In the genomic region with DNA sequence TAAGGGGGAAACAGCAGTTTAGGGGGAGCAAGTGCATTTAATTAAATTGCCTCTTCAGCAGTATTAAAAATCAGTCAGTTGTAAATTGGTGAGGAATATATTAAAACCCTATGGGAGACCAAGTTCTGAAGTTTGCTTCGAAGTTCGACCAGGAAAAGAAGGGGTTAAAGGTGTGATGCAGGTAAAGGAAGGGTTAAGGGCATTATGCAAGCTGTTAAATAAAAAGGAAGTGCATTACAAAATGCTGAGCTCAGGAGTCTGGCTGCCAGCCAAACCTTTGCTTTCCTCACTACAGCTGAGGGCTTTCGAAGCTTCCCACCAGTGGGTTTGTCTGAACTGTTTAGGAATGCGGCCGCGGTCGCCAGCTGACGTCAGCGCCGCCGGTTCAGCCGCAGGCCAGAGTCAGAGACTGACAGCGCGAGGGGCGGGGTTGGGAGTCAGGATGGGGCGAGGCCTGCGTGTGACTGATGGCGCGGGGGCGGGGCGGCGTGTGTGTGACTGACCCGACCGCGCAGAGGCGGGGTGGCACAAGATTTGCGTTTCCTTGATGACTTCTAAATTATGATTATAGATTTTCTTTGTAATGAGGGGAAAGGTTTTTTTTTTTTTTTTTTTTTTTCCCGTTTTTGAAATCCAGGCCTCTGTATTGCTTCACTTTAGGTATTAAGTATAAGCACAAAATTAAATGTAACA, we compare ENCODE assay signal across 8 cellular contexts.
DNase-seq lines count a peak whose midpoint lies in the region; ATAC-seq, FAIRE-seq and TF ChIP-seq lines count a peak whose summit lies in the region.

No MANE protein-coding gene starts in this region.

- peaks cover 27% of the 10 kb centered on the region for H3K4me1 ChIP-seq in astrocyte (ENCODE audit: insufficient read depth, low read length)

- FAIRE-seq in astrocyte (lab: Jason Lieb, UNC), result peak; percentile 71

- H3K27ac ChIP-seq in astrocyte (ENCODE audit: low read depth, low read length), result peak overlapping the region; percentile 97

- H3K4me1 Mint-ChIP-seq in astrocyte (ENCODE audit: low read depth, unreplicated experiment) (peaks cover 49% of the 10 kb centered on the region), progenitor cell of endocrine pancreas (ENCODE audit: low read depth) (peaks cover 25% of the 10 kb centered on the region)

- TF ChIP-seq CTCF in astrocyte (IDR thresholded peaks at IDR 0.05; ENCODE audit: insufficient read depth, low read depth, low read length) (no peak), progenitor cell of endocrine pancreas (IDR thresholded peaks at IDR 0.05; ENCODE audit: unreplicated experiment) (no peak)

- peaks cover 80% of the 10 kb centered on the region for H3K79me2 ChIP-seq in astrocyte (ENCODE audit: insufficient read depth, low read length)

- DNase-seq in NCI-H2029 treated with DMSO at 0.1 percent for 48 hours (lab: John Stamatoyannopoulos, UW) (peak; percentile 95), T-helper 22 cell (ENCODE audit: low read depth) (peak; percentile 98), astrocyte (ENCODE audit: low read depth) (peak; percentile 99), left ventricle myocardium superior (peak; percentile 100), progenitor cell of endocrine pancreas (ENCODE audit: low spot score, unreplicated experiment) (peak; percentile 93), ureter (ENCODE audit: low spot score) (peak; percentile 99)

- H3K27me3 Mint-ChIP-seq in astrocyte (ENCODE audit: low read depth, unreplicated experiment) (no peaks in the 10 kb centered on the region), progenitor cell of endocrine pancreas (no peaks in the 10 kb centered on the region)

- H2AFZ ChIP-seq in astrocyte (ENCODE audit: low read depth, low read length), result no peak overlapping the region

- ATAC-seq in GM18511 (IDR thresholded peaks at IDR 0.05; ENCODE audit: unreplicated experiment), result peak; percentile 99
- ATAC-seq in HG03039 (IDR thresholded peaks at IDR 0.05; ENCODE audit: unreplicated experiment), result peak; percentile 100
- ATAC-seq in left ventricle myocardium superior, result peak; percentile 100

- H3K9me3 Mint-ChIP-seq in astrocyte (ENCODE audit: unreplicated experiment), result no peaks in the 10 kb centered on the region
- no peaks in the 10 kb centered on the region for H3K9me3 Mint-ChIP-seq in progenitor cell of endocrine pancreas (ENCODE audit: low read depth)

- H4K20me1 ChIP-seq in astrocyte (ENCODE audit: insufficient read depth, low read length), result peaks cover 11% of the 10 kb centered on the region

- H3K27me3 ChIP-seq in astrocyte (ENCODE audit: insufficient read depth, low read length), result no peaks in the 10 kb centered on the region

- H3K27ac Mint-ChIP-seq in astrocyte (ENCODE audit: unreplicated experiment) (peak overlapping the region; percentile 82), progenitor cell of endocrine pancreas (peak overlapping the region; percentile 97)

- no peaks in the 10 kb centered on the region for H3K36me3 ChIP-seq in astrocyte (ENCODE audit: insufficient read depth, low read length)

- intact Hi-C loops in left ventricle myocardium superior (cut with micrococcal nuclease), result loop anchor here (10.0 kb wide), 1 partner anchor 64 kb away; no protein-coding TSS in a partner anchor

- H3K4me3 ChIP-seq in astrocyte (ENCODE audit: insufficient read depth, low read depth, low read length), result peak overlapping the region; percentile 42

- H3K9ac ChIP-seq in astrocyte (ENCODE audit: low read length), result peak overlapping the region; percentile 85

- H3K4me2 ChIP-seq in astrocyte (ENCODE audit: low read length), result peak overlapping the region; percentile 83

- H3K36me3 Mint-ChIP-seq in astrocyte (ENCODE audit: low read depth, unreplicated experiment), result no peaks in the 10 kb centered on the region
- peaks cover 1% of the 10 kb centered on the region for H3K36me3 Mint-ChIP-seq in progenitor cell of endocrine pancreas (ENCODE audit: insufficient read depth)

- H3K4me3 Mint-ChIP-seq in astrocyte (ENCODE audit: unreplicated experiment) (peak overlapping the region; percentile 68), progenitor cell of endocrine pancreas (ENCODE audit: low read depth) (peak overlapping the region; percentile 65)

- no peaks in the 10 kb centered on the region for H3K9me3 ChIP-seq in astrocyte (ENCODE audit: insufficient read depth, low read depth, low read length)

Comparison
In these comparisons a context has a peak if more than half of its experiments do, and no peak if none do; other contexts are left out.
1. Peak in every context shown above with its lines: DNase-seq, ATAC-seq, H3K4me3 ChIP-seq and H3K27ac ChIP-seq.